8 cellular contexts compared by ENCODE assay signal in the genomic region with DNA sequence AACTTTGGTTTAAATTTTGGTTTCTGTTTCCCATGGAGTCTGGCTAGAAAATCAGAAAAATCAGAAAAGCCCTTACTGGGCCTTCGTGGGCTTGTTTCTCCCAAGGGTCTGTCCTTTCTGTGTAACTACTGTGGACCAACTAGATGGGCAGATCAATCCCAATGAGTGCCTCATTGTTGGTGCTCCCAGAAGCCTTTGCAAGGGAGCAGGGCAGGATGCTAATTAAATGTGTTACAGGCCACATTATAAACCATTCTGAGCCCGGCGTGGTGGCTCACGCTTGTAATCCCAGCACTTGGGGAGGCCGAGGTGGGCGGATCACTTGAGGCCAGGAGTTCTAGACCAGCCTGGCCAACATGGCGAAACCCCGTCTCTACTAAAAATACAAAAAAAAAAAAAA. TPM values are rescaled to one million over a fixed set of nuclear protein-coding genes. Genes with fewer than 3 reads are reported as not detected.
A peak's percentile ranks its signal among the peaks of the same experiment; 100 is the strongest.
DNase-seq lines count a peak whose midpoint lies in the region; ATAC-seq and TF ChIP-seq lines count a peak whose summit lies in the region.
"Not testable (repeated sequence)": the region's sequence is repeated elsewhere in the genome, so short reads cannot be mapped to it uniquely, and the experiment has no call there.

No MANE protein-coding gene starts in this region.

- in situ Hi-C loops in transverse colon (cut with MboI; ENCODE audit: low pct_ligation_motif_present in 1 of 4, low pct_unique_long_range_greater_than_20kb in 1 of 4, low sequenced_read_pairs in 3 of 4): not testable (repeated sequence)

- TF ChIP-seq POLR2A in transverse colon (IDR thresholded peaks at IDR 0.05): not testable (repeated sequence)

- DNase-seq in CD8-positive, alpha-beta T cell; RWPE2 (ENCODE audit: low spot score); activated T-cell treated with anti-CD3 and anti-CD28 coated beads, Interleukin-2, amount 50 U/mL, for 24 hours; cardiac fibroblast (ENCODE audit: low read depth in 2 of 2); cardiac muscle cell (ENCODE audit: low read depth in 1 of 2, low spot score in 1 of 2); nephron progenitor cell; transverse colon: not testable (repeated sequence)

- TF ChIP-seq CTCF in CD8-positive, alpha-beta T cell (IDR thresholded peaks at IDR 0.05); RWPE2 (IDR thresholded peaks at IDR 0.05; ENCODE audit: poor library complexity, severe bottlenecking); cardiac fibroblast (IDR thresholded peaks at IDR 0.05; ENCODE audit: low read depth, low read length); cardiac muscle cell (IDR thresholded peaks at IDR 0.05; ENCODE audit: low read depth, low read length); nephron progenitor cell (IDR thresholded peaks at IDR 0.05); transverse colon (IDR thresholded peaks at IDR 0.05): not testable (repeated sequence)

- not testable (repeated sequence) for H3K27me3 Mint-ChIP-seq in CD8-positive, alpha-beta T cell (ENCODE audit: low read depth); activated T-cell treated with anti-CD3 and anti-CD28 coated beads, Interleukin-2, amount 50 U/mL, for 24 hours; nephron progenitor cell (ENCODE audit: low read depth, poor library complexity)

- H3K27ac ChIP-seq in CD8-positive, alpha-beta T cell (ENCODE audit: low read depth, low read length); cardiac muscle cell: not testable (repeated sequence)
- H3K27ac ChIP-seq in HUES64 (ENCODE audit: low read depth, low read length): peak overlapping the region; percentile 54; the same call in 1 of the 2 replicates
- H3K27ac ChIP-seq in RWPE2 (ENCODE audit: poor library complexity, severe bottlenecking): peak overlapping the region; percentile 68
- peak overlapping the region in 2 of 4 donors; percentile 62 to 66 for H3K27ac ChIP-seq in transverse colon

- H3K36me3 ChIP-seq in CD8-positive, alpha-beta T cell (ENCODE audit: insufficient read depth, low read length); HUES64 (ENCODE audit: insufficient read depth, low read length); cardiac muscle cell; transverse colon: not testable (repeated sequence)
- H3K36me3 ChIP-seq in RWPE2 (ENCODE audit: low read depth): peaks cover 52% of the 10 kb centered on the region

- not testable (repeated sequence) for H3K27me3 ChIP-seq in CD8-positive, alpha-beta T cell (ENCODE audit: insufficient read depth, low read length); HUES64 (ENCODE audit: insufficient read depth, low read length); RWPE2 (ENCODE audit: insufficient read depth, poor library complexity, severe bottlenecking); cardiac muscle cell; transverse colon

- H3K4me3 ChIP-seq in CD8-positive, alpha-beta T cell (ENCODE audit: low read depth, low read length): not testable (repeated sequence)
- H3K4me3 ChIP-seq in HUES64 (ENCODE audit: low read length) (peak overlapping the region; percentile 100), RWPE2 (ENCODE audit: severe bottlenecking) (peak overlapping the region; percentile 96), cardiac fibroblast (replicated peaks in 1 of 2; ENCODE audit: low read depth in 2 of 2, low read length in 2 of 2) (peak overlapping the region; percentile 82 to 88), cardiac muscle cell (peak overlapping the region; percentile 63), transverse colon (peak overlapping the region in 3 of 4 donors; percentile 69 to 79 (median 77))

- 92% methylated on average over 8 of the region's 8 CpGs for WGBS in HUES64
- 89% methylated on average over 8 of the region's 8 CpGs; no CpG with 5 or more reads in 1 of the 2 donors for WGBS in transverse colon (ENCODE audit: low coverage in 1 of 2), 2 donors

- POLR2A ChIA-PET in CD8-positive, alpha-beta T cell (lab: Charles Lee): not testable (repeated sequence)

- H3K27ac Mint-ChIP-seq in CD8-positive, alpha-beta T cell: not testable (repeated sequence)
- H3K27ac Mint-ChIP-seq in activated T-cell treated with anti-CD3 and anti-CD28 coated beads, Interleukin-2, amount 50 U/mL, for 24 hours: peak overlapping the region; percentile 87
- peak overlapping the region; percentile 98 for H3K27ac Mint-ChIP-seq in nephron progenitor cell

- peak overlapping the region; percentile 87 for H3K4me3 Mint-ChIP-seq in CD8-positive, alpha-beta T cell
- peak overlapping the region; percentile 93 for H3K4me3 Mint-ChIP-seq in activated T-cell treated with anti-CD3 and anti-CD28 coated beads, Interleukin-2, amount 50 U/mL, for 24 hours
- peak overlapping the region; percentile 96 for H3K4me3 Mint-ChIP-seq in nephron progenitor cell

- not testable (repeated sequence) for ATAC-seq in CD8-positive, alpha-beta T cell; RWPE2 (ENCODE audit: low read depth)

- not testable (repeated sequence) for H3K4me1 Mint-ChIP-seq in CD8-positive, alpha-beta T cell (ENCODE audit: low read depth)
- H3K4me1 Mint-ChIP-seq in activated T-cell treated with anti-CD3 and anti-CD28 coated beads, Interleukin-2, amount 50 U/mL, for 24 hours (ENCODE audit: low read depth): peaks cover 43% of the 10 kb centered on the region
- peaks cover 26% of the 10 kb centered on the region for H3K4me1 Mint-ChIP-seq in nephron progenitor cell

- H3K9me3 ChIP-seq in CD8-positive, alpha-beta T cell (ENCODE audit: low read length); HUES64 (ENCODE audit: insufficient read depth, low read depth, low read length); RWPE2 (ENCODE audit: severe bottlenecking); cardiac muscle cell (ENCODE audit: low read depth); transverse colon: not testable (repeated sequence)

- not testable (repeated sequence) for H3K36me3 Mint-ChIP-seq in CD8-positive, alpha-beta T cell
- peaks cover 47% of the 10 kb centered on the region for H3K36me3 Mint-ChIP-seq in activated T-cell treated with anti-CD3 and anti-CD28 coated beads, Interleukin-2, amount 50 U/mL, for 24 hours (ENCODE audit: low read depth)
- peaks cover 22% of the 10 kb centered on the region for H3K36me3 Mint-ChIP-seq in nephron progenitor cell (ENCODE audit: low read depth)

- peak overlapping the region; percentile 97 for H3K9ac ChIP-seq in HUES64 (ENCODE audit: low read depth, low read length)

- intact Hi-C loops in CD8-positive, alpha-beta T cell (cut with DNase I, micrococcal nuclease): loop anchor here in 1 of 2 experiments (5.0 kb wide), 3 partner anchors 317 to 1962 kb away; partner anchors contain the start of genes GNE, RPP25L and TOMM5
- intact Hi-C loops in transverse colon (cut with DNase I; ENCODE audit: low total_unique reads): not testable (repeated sequence)

- CTCF ChIA-PET in CD8-positive, alpha-beta T cell (lab: Charles Lee): not testable (repeated sequence)

- not testable (repeated sequence) for H3K4me1 ChIP-seq in CD8-positive, alpha-beta T cell (ENCODE audit: insufficient read depth, low read length); HUES64 (ENCODE audit: insufficient read depth, low read length); cardiac muscle cell (ENCODE audit: low read depth)
- H3K4me1 ChIP-seq in RWPE2 (ENCODE audit: insufficient read depth, poor library complexity, severe bottlenecking) (peaks cover 17% of the 10 kb centered on the region), transverse colon (peaks cover 0 to 23% (median 7%) of the 10 kb centered on the region in 4 donors)

- not testable (repeated sequence) for TF ChIP-seq EP300 in transverse colon (IDR thresholded peaks at IDR 0.05; ENCODE audit: low read depth)

- not testable (repeated sequence) for H3K9me3 Mint-ChIP-seq in CD8-positive, alpha-beta T cell; activated T-cell treated with anti-CD3 and anti-CD28 coated beads, Interleukin-2, amount 50 U/mL, for 24 hours; nephron progenitor cell

RNA-seq across cellular contexts. Expression of gene MELK, which starts 1.4 kb away (rescaled TPM):
- under 1 TPM in 1 of 2 experiments, not detected in 1; 0.24 TPM for total RNA-seq in CD8-positive, alpha-beta T cell
- polyA plus RNA-seq in HUES64 (2013, experiment 1 of 2): 41.0 TPM
- polyA plus RNA-seq in HUES64 (2013, experiment 2 of 2): 42.2 TPM
- total RNA-seq in cardiac muscle cell: 6.9 and 17.4 TPM in 2 replicates
- 11.5 and 23.4 TPM in 2 replicates for polyA plus RNA-seq in cardiac muscle cell
- total RNA-seq in transverse colon: 10 to 100 TPM in 1 of 4 donors, 1 to 10 TPM in 2, under 1 TPM in 1; 0.75 to 11.5 (median 3.0) TPM
